Comparison of ENCODE assay signal across 5 cellular contexts in genomic region chr19:11565657-11566117, GRCh38. TPM values are rescaled to one million over a fixed set of nuclear protein-coding genes. Genes with fewer than 3 reads are reported as not detected.
"Had no signal": no experiment of that assay in that cellular context is flagged by ENCODE, and none has a peak within 500 bp of the region (broad histone marks: within the 10 kb centered on the region; RNA-seq: fewer than 3 reads in every experiment).

No MANE protein-coding gene starts in this region.

RNA-seq across cellular contexts. Expression of gene ACP5, which starts 11.8 kb away (rescaled TPM):
- total RNA-seq: pulmonary artery endothelial cell had no signal
- polyA plus RNA-seq: neural cell had no signal

RNA-seq across cellular contexts. Expression of gene CNN1, which starts 27.0 kb away (rescaled TPM):
- total RNA-seq: naive thymus-derived CD4-positive, alpha-beta T cell; natural killer cell treated with Interleukin-12 subunit alpha and Interleukin-12 subunit beta and Interleukin-15 and Interleukin-18, amount 100 ng/mL, for 72 hours had no signal
- polyA plus RNA-seq: immature natural killer cell; naive thymus-derived CD4-positive, alpha-beta T cell; neural cell had no signal
